ENCODE assay signal across 11 cellular contexts in genomic region chrX:49177338-49177833, GRCh38. TPM values are rescaled to one million over a fixed set of nuclear protein-coding genes. Genes with fewer than 3 reads are reported as not detected.
A peak's percentile ranks its signal among the peaks of the same experiment; 100 is the strongest.
DNase-seq lines count a peak whose midpoint lies in the region; ATAC-seq and TF ChIP-seq lines count a peak whose summit lies in the region.
"Had no signal": no experiment of that assay in that cellular context is flagged by ENCODE, and none has a peak within 500 bp of the region (broad histone marks: within the 10 kb centered on the region; RNA-seq: fewer than 3 reads in every experiment).

No MANE protein-coding gene starts in this region.

- H3K27ac Mint-ChIP-seq in CD14-positive monocyte (peak overlapping the region; percentile 65 to 97 (median 91)), memory B cell (no peak overlapping the region)
- H3K27ac Mint-ChIP-seq: nephron; T-helper 1 cell treated with Interleukin-12 subunit alpha and Interleukin-12 subunit beta and Interleukin-4 antibody, amounts not matched to agents 30 μg/mL and 1 μg/mL, for 36 hours had no signal

- H3K4me1 Mint-ChIP-seq in CD14-positive monocyte, result peaks cover 43% of the 10 kb centered on the region
- H3K4me1 Mint-ChIP-seq in memory B cell, result peaks cover 29% of the 10 kb centered on the region
- H3K4me1 Mint-ChIP-seq: nephron had no signal

- H3K4me3 ChIP-seq in ascending aorta, result no peak overlapping the region

- H3K36me3 Mint-ChIP-seq in CD14-positive monocyte (peaks cover 49 to 62% of the 10 kb centered on the region in 2 donors), memory B cell (peaks cover 36% of the 10 kb centered on the region)

- intact Hi-C loops in CD14-positive monocyte (cut with micrococcal nuclease) (no loop called here), ascending aorta (cut with DNase I) (no loop called here)

- peak overlapping the region; percentile 43 to 64 for H3K27ac ChIP-seq in ascending aorta

- peaks cover 0 to 4% of the 10 kb centered on the region in 2 donors for H3K4me1 ChIP-seq in ascending aorta
- H3K4me1 ChIP-seq: Caco-2 had no signal

- H3K27me3 ChIP-seq in ascending aorta, result no peaks in the 10 kb centered on the region

- H3K9me3 ChIP-seq in ascending aorta, result no peaks in the 10 kb centered on the region
- H3K9me3 ChIP-seq: Caco-2 had no signal

- H3K4me3 Mint-ChIP-seq in CD14-positive monocyte (peak overlapping the region in 1 of 2 donors; percentile 15), memory B cell (no peak overlapping the region)
- H3K4me3 Mint-ChIP-seq: nephron; T-helper 1 cell treated with Interleukin-12 subunit alpha and Interleukin-12 subunit beta and Interleukin-4 antibody, amounts not matched to agents 30 μg/mL and 1 μg/mL, for 36 hours had no signal

- H3K36me3 ChIP-seq in ascending aorta, result peaks cover 14 to 18% of the 10 kb centered on the region in 2 donors

- TF ChIP-seq CTCF in CD14-positive monocyte (IDR thresholded peaks at IDR 0.05), result no peak
- TF ChIP-seq CTCF in ascending aorta (IDR thresholded peaks at IDR 0.05), result peak in 1 of 3 experiments; percentile 6

- no peak for DNase-seq in CD14-positive monocyte (ENCODE audit: low spot score)
- peak; percentile 4 to 47 for DNase-seq in Kasumi-1 (lab: John Stamatoyannopoulos, UW)
- no peak for DNase-seq in ascending aorta (ENCODE audit: low spot score in 2 of 2)
- DNase-seq in memory B cell (ENCODE audit: low spot score in 2 of 2), result no peak
- no peak for DNase-seq in NCI-H128 (lab: John Stamatoyannopoulos, UW; ENCODE audit: unreplicated experiment)
- DNase-seq: Caco-2 had no signal

- peaks cover 0 to 20% (median 6%) of the 10 kb centered on the region in 7 donors for H3K9me3 Mint-ChIP-seq in CD14-positive monocyte
- no peaks in the 10 kb centered on the region for H3K9me3 Mint-ChIP-seq in memory B cell
- H3K9me3 Mint-ChIP-seq: T-helper 1 cell treated with Interleukin-12 subunit alpha and Interleukin-12 subunit beta and Interleukin-4 antibody, amounts not matched to agents 30 μg/mL and 1 μg/mL, for 36 hours had no signal

- H3K27me3 Mint-ChIP-seq in CD14-positive monocyte (ENCODE audit: low read depth in 3 of 3) (peaks cover 0 to 10% (median 0%) of the 10 kb centered on the region in 3 donors), memory B cell (no peaks in the 10 kb centered on the region)

- ATAC-seq in memory B cell (ENCODE audit: low read depth), result peak; percentile 56
- no peak for ATAC-seq in GM19324 (IDR thresholded peaks at IDR 0.05; ENCODE audit: low FRiP score, unreplicated experiment)
- no peak for ATAC-seq in GM18858 (IDR thresholded peaks at IDR 0.05; ENCODE audit: unreplicated experiment)
- ATAC-seq in GM21423 (IDR thresholded peaks at IDR 0.05; ENCODE audit: unreplicated experiment), result no peak

RNA-seq across cellular contexts. Expression of gene PLP2, which starts 5.7 kb away (rescaled TPM):
- polyA plus RNA-seq in CD14-positive monocyte, result 100 to 1,000 TPM; 280 to 374 TPM
- 51.6 TPM for total RNA-seq in ascending aorta

RNA-seq across cellular contexts. Expression of gene PRICKLE3, which starts 8.8 kb away (rescaled TPM):
- 1 to 10 TPM; 4.4 to 5.4 TPM for polyA plus RNA-seq in CD14-positive monocyte
- 25.3 TPM for total RNA-seq in ascending aorta

RNA-seq across cellular contexts. Expression of gene MAGIX, which starts 14.8 kb away (rescaled TPM):
- 1 to 10 TPM; 1.1 to 2.0 TPM for polyA plus RNA-seq in CD14-positive monocyte
- 0.32 TPM for total RNA-seq in ascending aorta

RNA-seq across cellular contexts. Expression of gene SYP, which starts 22.6 kb away (rescaled TPM):
- polyA plus RNA-seq in CD14-positive monocyte, result under 1 TPM; 0.27 to 0.68 TPM
- 0.53 TPM for total RNA-seq in ascending aorta

RNA-seq across cellular contexts. Expression of gene GPKOW, which starts 53.9 kb away (rescaled TPM):
- 10 to 100 TPM; 18.1 to 23.1 TPM for polyA plus RNA-seq in CD14-positive monocyte
- total RNA-seq in ascending aorta, result 19.4 TPM

Comparison
In these comparisons a context has a peak if more than half of its experiments do, and no peak if none do; other contexts are left out.
1. DNase-seq: peak in Kasumi-1 (2 of 2); none in CD14-positive monocyte (single experiment), ascending aorta (0 of 2), memory B cell (0 of 2) and NCI-H128 (single experiment).